ENCODE assay signal across 30 cellular contexts in genomic region chr12:83039413-83039812, GRCh38.
"Had no signal": no experiment of that assay in that cellular context is flagged by ENCODE, and none has a peak within 500 bp of the region (broad histone marks: within the 10 kb centered on the region; RNA-seq: fewer than 3 reads in every experiment).

No MANE protein-coding gene starts in this region.

- FAIRE-seq: colon had no signal

- ATAC-seq: activated CD4-positive, alpha-beta T cell treated with anti-CD3 and anti-CD28 coated beads for 36 hours; activated CD8-positive, alpha-beta memory T cell treated with anti-CD3 and anti-CD28 coated beads, Interleukin-2, amount 10 ng/mL, durations not matched to agents 7 days and 5 days; activated CD8-positive, alpha-beta T cell treated with anti-CD3 and anti-CD28 coated beads, Interleukin-2, amount 10 ng/mL, durations not matched to agents 7 days and 5 days; activated naive CD8-positive, alpha-beta T cell treated with anti-CD3 and anti-CD28 coated beads, Interleukin-2, amount 50 U/mL, for 24 hours; body of pancreas; effector memory CD8-positive, alpha-beta T cell; foreskin keratinocyte; gastrocnemius medialis; heart left ventricle had no signal

- DNase-seq: activated CD4-positive, alpha-beta memory T cell treated with anti-CD3 and anti-CD28 coated beads for 36 hours; activated CD4-positive, alpha-beta T cell treated with anti-CD3 and anti-CD28 coated beads for 36 hours; activated CD4-positive, alpha-beta T cell treated with anti-CD3 and anti-CD28 coated beads, Interleukin-2, amount 10 ng/mL, durations not matched to agents 24 days and 14 days; activated CD4-positive, CD25-positive, alpha-beta regulatory T cell; activated CD4-positive, CD25-positive, alpha-beta regulatory T cell treated with anti-CD3 and anti-CD28 coated beads, Interleukin-2, amount 50 U/mL, for 72 hours; activated CD8-positive, alpha-beta memory T cell treated with anti-CD3 and anti-CD28 coated beads, Interleukin-2, amount 10 ng/mL, durations not matched to agents 7 days and 5 days; activated CD8-positive, alpha-beta memory T cell treated with anti-CD3 and anti-CD28 coated beads, Interleukin-2, amount 50 U/mL, for 4 hours; activated CD8-positive, alpha-beta T cell treated with anti-CD3 and anti-CD28 coated beads, Interleukin-2, amount 10 ng/mL, durations not matched to agents 7 days and 5 days; activated effector memory CD4-positive, alpha-beta T cell treated with anti-CD3 and anti-CD28 coated beads, Interleukin-2, amount 50 U/mL, for 16 hours; activated naive CD4-positive, alpha-beta T cell treated with anti-CD3 and anti-CD28 coated beads for 36 hours; activated naive CD8-positive, alpha-beta T cell treated with anti-CD3 and anti-CD28 coated beads for 36 hours; activated naive CD8-positive, alpha-beta T cell treated with anti-CD3 and anti-CD28 coated beads, Interleukin-2, amount 50 U/mL, for 24 hours; activated T-cell treated with anti-CD3 and anti-CD28 coated beads, Interleukin-2, amount 50 U/mL, for 1 hour; activated T-cell treated with anti-CD3 and anti-CD28 coated beads, Interleukin-2, amount 50 U/mL, for 48 hours; adrenal gland; amygdala; aorta; body of pancreas; caudate nucleus; cortex of kidney; dermis blood vessel endothelial cell; effector CD4-positive, alpha-beta T cell; effector memory CD8-positive, alpha-beta T cell; erythroblast; foreskin keratinocyte; gastrocnemius medialis; glutamatergic neuron; heart left ventricle; T1000 had no signal
